8 cellular contexts compared by ENCODE assay signal in genomic region chr7:954330-955238, GRCh38. TPM values are rescaled to one million over a fixed set of nuclear protein-coding genes. Genes with fewer than 3 reads are reported as not detected.
DNase-seq lines count a peak whose midpoint lies in the region; ATAC-seq and TF ChIP-seq lines count a peak whose summit lies in the region.

ADAP1 (minus strand) TSS chr7:954680; CDS start chr7:954477, 203 bp downstream.

- TF ChIP-seq RAD21 in IMR-90 (IDR thresholded peaks at IDR 0.05; ENCODE audit: low read length) = peak; percentile 64

- H3K23ac ChIP-seq in IMR-90 (ENCODE audit: low read depth, low read length) = no peak within 1 kb of the TSS

- no peak within 1 kb of the TSS for H3K27ac Mint-ChIP-seq in activated CD8-positive, alpha-beta T cell treated with anti-CD3 and anti-CD28 coated beads, Interleukin-2, amount 10 ng/mL, durations not matched to agents 7 days and 5 days

- H3K56ac ChIP-seq in IMR-90 (ENCODE audit: extremely low read depth, insufficient read depth, low read length) = no peak within 1 kb of the TSS

- no peak within 1 kb of the TSS for H4K5ac ChIP-seq in IMR-90 (ENCODE audit: low read depth, low read length)

- peak within 1 kb of the TSS; percentile 50 for H2AK9ac ChIP-seq in IMR-90 (replicated peaks; ENCODE audit: low read depth, low read length, poor library complexity)

- TF ChIP-seq POLR2A in IMR-90 (IDR thresholded peaks at IDR 0.05; ENCODE audit: low read depth, low read length) = no peak

- no peaks in the 10 kb centered on the region for H3K36me3 Mint-ChIP-seq in activated CD8-positive, alpha-beta T cell treated with anti-CD3 and anti-CD28 coated beads, Interleukin-2, amount 10 ng/mL, durations not matched to agents 7 days and 5 days (ENCODE audit: low read depth)

- CTCF ChIA-PET in IMR-90 (lab: Yijun Ruan, JAX) = interaction anchor here (0.9 kb wide), 1 partner anchor 26 kb away, joined by 3 read pairs; no protein-coding TSS in a partner anchor
- CTCF ChIA-PET in activated CD8-positive, alpha-beta T cell treated with anti-CD3 and anti-CD28 coated beads, Interleukin-2, amount 10 ng/mL, durations not matched to agents 7 days and 5 days (lab: Charles Lee) = interaction anchor here (0.7 to 2.5 kb wide), 4 partner anchors 31 to 46 kb away, joined by 3 to 8 read pairs (median 6); no protein-coding TSS in a partner anchor

- H3K4me1 Mint-ChIP-seq in activated CD8-positive, alpha-beta T cell treated with anti-CD3 and anti-CD28 coated beads, Interleukin-2, amount 10 ng/mL, durations not matched to agents 7 days and 5 days (ENCODE audit: low read depth) = peaks cover 10% of the 10 kb centered on the region

- no peak within 1 kb of the TSS for H4K91ac ChIP-seq in IMR-90 (ENCODE audit: insufficient read depth, low read depth, low read length)

- H4K20me1 ChIP-seq in IMR-90 (ENCODE audit: insufficient read depth, low read length) = peaks cover 3% of the 10 kb centered on the region; the same call in 1 of the 2 replicates

- no peak within 1 kb of the TSS for H3K27ac ChIP-seq in IMR-90 (ENCODE audit: insufficient read depth, low read length)
- peak within 1 kb of the TSS; percentile 84 to 90 for H3K27ac ChIP-seq in mucosa of rectum (ENCODE audit: low read depth in 2 of 2, low read length in 2 of 2)

- H3K4me1 ChIP-seq in IMR-90 (ENCODE audit: control insufficient read depth, insufficient read depth, low read length) = no peaks in the 10 kb centered on the region; the same call in 1 of the 2 replicates
- H3K4me1 ChIP-seq in mucosa of rectum (ENCODE audit: control insufficient read depth in 2 of 2, insufficient read depth in 2 of 2, low read length in 2 of 2) = peaks cover 9 to 31% of the 10 kb centered on the region in 2 donors

- no peak within 1 kb of the TSS for H2AK5ac ChIP-seq in IMR-90 (ENCODE audit: low read depth, low read length)

- peak within 1 kb of the TSS; percentile 76 for H2AFZ ChIP-seq in IMR-90 (replicated peaks; ENCODE audit: low read length, poor library complexity)

- no TSS peak for BruUV-seq in IMR-90 (replicated peaks; lab: Mats Ljungman, UMichigan)

- H3K27me3 ChIP-seq in IMR-90 (ENCODE audit: control insufficient read depth, insufficient read depth, low read length) (peaks cover 18% of the 10 kb centered on the region; the same call in 1 of the 2 replicates), mucosa of rectum (ENCODE audit: control insufficient read depth in 2 of 2, insufficient read depth in 2 of 2, low read length in 2 of 2) (peaks cover 0 to 2% of the 10 kb centered on the region in 2 donors)

- H3K9ac ChIP-seq in IMR-90 (ENCODE audit: low read depth, low read length) (no peak within 1 kb of the TSS), mucosa of rectum (ENCODE audit: low read depth in 1 of 2, low read length in 2 of 2) (peak within 1 kb of the TSS; percentile 70 to 73)

- dilution Hi-C loops in IMR-90 (cut with HindIII; ENCODE audit: low sequenced_read_pairs, unreplicated experiment) = no loop called here

- H3K4me3 ChIP-seq in IMR-90 (ENCODE audit: insufficient read depth, low read depth, low read length) (peak within 1 kb of the TSS; percentile 46), epithelial cell of proximal tubule (ENCODE audit: low read depth, low read length) (peak within 1 kb of the TSS; percentile 42), mucosa of rectum (ENCODE audit: low read length in 2 of 2) (peak within 1 kb of the TSS; percentile 62 to 70)

- no peaks in the 10 kb centered on the region for H3K27me3 Mint-ChIP-seq in activated CD8-positive, alpha-beta T cell treated with anti-CD3 and anti-CD28 coated beads, Interleukin-2, amount 10 ng/mL, durations not matched to agents 7 days and 5 days (ENCODE audit: low read depth)

- H3K14ac ChIP-seq in IMR-90 (replicated peaks; ENCODE audit: low read depth, low read length) = no peak within 1 kb of the TSS

- H3K9me3 Mint-ChIP-seq in activated CD8-positive, alpha-beta T cell treated with anti-CD3 and anti-CD28 coated beads, Interleukin-2, amount 10 ng/mL, durations not matched to agents 7 days and 5 days (ENCODE audit: insufficient read depth) = no peaks in the 10 kb centered on the region

- TF ChIP-seq CTCF in IMR-90 (conservative IDR thresholded peaks at IDR 0.05; ENCODE audit: low read depth, low read length) (peak; percentile 51), epithelial cell of proximal tubule (conservative IDR thresholded peaks at IDR 0.05; ENCODE audit: low read depth, low read length) (peak; percentile 12)

- H2BK20ac ChIP-seq in IMR-90 (ENCODE audit: low read depth, low read length) = no peak within 1 kb of the TSS

- H3K4me2 ChIP-seq in IMR-90 (ENCODE audit: low read depth, low read length) = peak within 1 kb of the TSS; percentile 67

- H3K18ac ChIP-seq in IMR-90 (ENCODE audit: low read depth, low read length) = no peak within 1 kb of the TSS

- no peaks in the 10 kb centered on the region for H3K9me3 ChIP-seq in IMR-90 (ENCODE audit: control insufficient read depth, insufficient read depth, low read length)
- H3K9me3 ChIP-seq in mucosa of rectum (ENCODE audit: control insufficient read depth in 2 of 2, low read length in 2 of 2) = no peaks in the 10 kb centered on the region

- DNase-seq in AML-193 (lab: John Stamatoyannopoulos, UW) (peak; percentile 18 to 51), GM19240 (ENCODE audit: insufficient read length, low spot score) (peak; percentile 47), IMR-90 (peak; percentile 47), epithelial cell of proximal tubule (ENCODE audit: low read depth) (no peak), DMS114 treated with DMSO at 0.1 percent for 48 hours (lab: John Stamatoyannopoulos, UW; ENCODE audit: unreplicated experiment) (no peak)
- peak; percentile 54 for DNase-seq in activated CD8-positive, alpha-beta T cell treated with anti-CD3 and anti-CD28 coated beads, Interleukin-2, amount 10 ng/mL, durations not matched to agents 7 days and 5 days
- peak; percentile 76 for DNase-seq in stimulated activated naive CD8-positive, alpha-beta T cell treated with anti-CD3 and anti-CD28 coated beads, Interleukin-15, Interleukin-2, amounts not matched to agents 100 U/mL and 50 U/mL, for 24 hours

- no peak within 1 kb of the TSS for H3K4ac ChIP-seq in IMR-90 (ENCODE audit: low read depth, low read length)

- POLR2A ChIA-PET in IMR-90 (lab: Charles Lee; ENCODE audit: unreplicated experiment) = no interaction called here
- POLR2A ChIA-PET in activated CD8-positive, alpha-beta T cell treated with anti-CD3 and anti-CD28 coated beads, Interleukin-2, amount 10 ng/mL, durations not matched to agents 7 days and 5 days (lab: Charles Lee) = interaction anchor here (1.0 kb wide), 1 partner anchor 45 kb away, joined by 3 read pairs; no protein-coding TSS in a partner anchor

- peak within 1 kb of the TSS; percentile 70 for H3K4me3 Mint-ChIP-seq in activated CD8-positive, alpha-beta T cell treated with anti-CD3 and anti-CD28 coated beads, Interleukin-2, amount 10 ng/mL, durations not matched to agents 7 days and 5 days

- no peak within 1 kb of the TSS for H2BK15ac ChIP-seq in IMR-90 (ENCODE audit: low read depth, low read length)

- intact Hi-C loops in IMR-90 (cut with micrococcal nuclease) = loop anchor here (1.0 to 5.0 kb wide), 2 partner anchors 45 to 167 kb away; no protein-coding TSS in a partner anchor

- 8% methylated on average over 55 of the region's 115 CpGs; no CpG with 5 or more reads in 1 of the 2 experiments for WGBS in IMR-90 (ENCODE audit: extremely low coverage in 2 of 2, insufficient read length in 1 of 2), 2 experiments

- H4K8ac ChIP-seq in IMR-90 (ENCODE audit: low read depth in 2 of 2, low read length in 2 of 2) = no peak within 1 kb of the TSS

- H3K9me1 ChIP-seq in IMR-90 (ENCODE audit: insufficient read depth, low read length) = no peaks in the 10 kb centered on the region

- no peak within 1 kb of the TSS for H2BK120ac ChIP-seq in IMR-90 (ENCODE audit: low read depth, low read length)

- in situ Hi-C loops in IMR-90 (cut with MboI; ENCODE audit: low sequenced_read_pairs) = no loop called here

- H3K36me3 ChIP-seq in IMR-90 (ENCODE audit: control insufficient read depth, insufficient read depth, low read length) = no peaks in the 10 kb centered on the region
- no peaks in the 10 kb centered on the region for H3K36me3 ChIP-seq in mucosa of rectum (ENCODE audit: control insufficient read depth in 2 of 2, insufficient read depth in 2 of 2, low read length in 2 of 2)

- ATAC-seq in IMR-90 (ENCODE audit: low read depth) = peak; percentile 87
- peak; percentile 79 for ATAC-seq in activated CD8-positive, alpha-beta T cell treated with anti-CD3 and anti-CD28 coated beads, Interleukin-2, amount 10 ng/mL, durations not matched to agents 7 days and 5 days
- peak; percentile 82 for ATAC-seq in stimulated activated naive CD8-positive, alpha-beta T cell treated with anti-CD3 and anti-CD28 coated beads, Interleukin-15, Interleukin-2, amounts not matched to agents 100 U/mL and 50 U/mL, for 24 hours

- no peak within 1 kb of the TSS for H2BK5ac ChIP-seq in IMR-90 (ENCODE audit: low read depth, low read length, poor library complexity, severe bottlenecking)

- no peaks in the 10 kb centered on the region; a peak in 1 of 4 replicates for H3K79me1 ChIP-seq in IMR-90 (ENCODE audit: low read depth in 1 of 2, low read length in 2 of 2)

TF ChIP-seq in IMR-90, 13 proteins besides CTCF, POLR2A, EP300 and RAD21:
- TF ChIP-seq MAZ (IDR thresholded peaks at IDR 0.05; ENCODE audit: borderline replicate concordance, low read depth, low read length) (peak; percentile 31; the same call in 1 of the 2 replicates), SMC3 (IDR thresholded peaks at IDR 0.05; ENCODE audit: low read depth, low read length) (peak; percentile 50), BHLHE40 (IDR thresholded peaks at IDR 0.05; ENCODE audit: low read depth, low read length) (no peak)

RNA-seq across cellular contexts. Expression of gene ADAP1, which starts in this region (rescaled TPM):
- total RNA-seq in IMR-90 (2012; rRNA removed) (1.4 and 2.2 TPM in 2 replicates), epithelial cell of proximal tubule (3.9 and 7.2 TPM in 2 replicates)
- polyA plus RNA-seq in IMR-90 (2012; rRNA removed) = 1.9 and 2.0 TPM in 2 replicates
- polyA plus RNA-seq in IMR-90 (2012; cell fraction: cytosol; rRNA removed) = 1.3 and 2.4 TPM in 2 replicates
- polyA plus RNA-seq in IMR-90 (2012; cell fraction: nucleus; rRNA removed; ENCODE audit: low replicate concordance) = 2.9 and 5.6 TPM in 2 replicates
- total RNA-seq in activated CD8-positive, alpha-beta T cell treated with anti-CD3 and anti-CD28 coated beads, Interleukin-2, amount 10 ng/mL, durations not matched to agents 7 days and 5 days = 10 to 100 TPM; 24.2 to 28.6 TPM

Comparison
In these comparisons a context has a peak if more than half of its experiments do, and no peak if none do; other contexts are left out.
1. DNase-seq: peak in AML-193 (2 of 2), GM19240 (single experiment), IMR-90 (single experiment), activated CD8-positive, alpha-beta T cell treated with anti-CD3 and anti-CD28 coated beads, Interleukin-2, amount 10 ng/mL, durations not matched to agents 7 days and 5 days (single experiment) and stimulated activated naive CD8-positive, alpha-beta T cell treated with anti-CD3 and anti-CD28 coated beads, Interleukin-15, Interleukin-2, amounts not matched to agents 100 U/mL and 50 U/mL, for 24 hours (single experiment); none in epithelial cell of proximal tubule (single experiment) and DMS114 treated with DMSO at 0.1 percent for 48 hours (single experiment).
2. Peak in every context shown above with its lines, with median percentiles within 50 percentile points of each other: ATAC-seq and H3K4me3 ChIP-seq.